In the genomic region with DNA sequence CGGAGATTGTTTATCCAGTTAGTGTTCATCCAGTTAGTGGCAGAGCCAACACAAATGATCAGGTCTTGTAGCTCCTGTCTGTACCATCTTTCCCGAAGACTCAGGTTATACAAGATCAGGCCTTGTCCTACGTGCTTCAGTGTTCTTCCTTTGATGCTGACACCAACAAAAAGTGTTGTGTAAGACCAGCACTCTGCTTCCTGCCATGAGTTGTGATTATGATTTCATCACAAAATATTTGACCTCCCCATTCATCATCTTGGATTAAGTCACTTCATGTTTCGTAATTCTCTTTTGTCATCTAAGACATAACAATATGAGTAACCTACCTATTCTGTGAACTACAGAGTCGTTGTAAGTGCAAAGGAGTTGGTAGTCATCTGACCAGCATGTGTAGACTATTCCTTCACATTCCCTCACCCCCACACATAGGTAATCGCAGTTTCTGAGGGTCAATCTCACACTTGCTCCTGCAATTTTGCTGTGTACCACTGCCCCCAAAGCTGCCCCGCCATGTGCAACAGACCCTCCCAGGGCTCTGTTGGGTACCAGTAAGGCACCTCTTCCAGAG, we compare ENCODE assay signal across 10 cellular contexts.
A peak's percentile ranks its signal among the peaks of the same experiment; 100 is the strongest.
DNase-seq lines count a peak whose midpoint lies in the region; ATAC-seq and TF ChIP-seq lines count a peak whose summit lies in the region.
"Had no signal": no experiment of that assay in that cellular context is flagged by ENCODE, and none has a peak within 500 bp of the region (broad histone marks: within the 10 kb centered on the region; RNA-seq: fewer than 3 reads in every experiment).

No MANE protein-coding gene starts in this region.

- POLR2A ChIA-PET in HEK293T (lab: Yijun Ruan, JAX) = no interaction called here

- DNase-seq in HEK293T (ENCODE audit: extremely low spot score) (peak; percentile 3), SIG-M5 (lab: John Stamatoyannopoulos, UW) (peak; percentile 16), fibroblast of mammary gland (ENCODE audit: low read depth) (peak; percentile 99), iPS-NIHi11 (ENCODE audit: low spot score) (no peak), NCI-H128 (lab: John Stamatoyannopoulos, UW; ENCODE audit: unreplicated experiment) (no peak)
- DNase-seq in stimulated activated naive CD4-positive, alpha-beta T cell (lab: John Stamatoyannopoulos, UW) = no peak
- DNase-seq: activated CD8-positive, alpha-beta T cell treated with anti-CD3 and anti-CD28 coated beads, Interleukin-2, amount 10 ng/mL, durations not matched to agents 7 days and 5 days; nephron progenitor cell had no signal

- peaks cover 0 to 9% (median 6%) of the 10 kb centered on the region in 5 donors for H3K4me1 ChIP-seq in subcutaneous abdominal adipose tissue (ENCODE audit: control insufficient read depth in 5 of 5, insufficient read depth in 5 of 5, low read length in 5 of 5)

- CTCF ChIA-PET in HEK293T (lab: Yijun Ruan, JAX) = no interaction called here

- peak overlapping the region; percentile 38 for H3K27ac ChIP-seq in subcutaneous abdominal adipose tissue (ENCODE audit: low read depth, low read length)

- H3K36me3 ChIP-seq in subcutaneous abdominal adipose tissue (ENCODE audit: control insufficient read depth in 5 of 5, insufficient read depth in 5 of 5, low read length in 5 of 5) = no peaks in the 10 kb centered on the region

- ATAC-seq in HG02840 (IDR thresholded peaks at IDR 0.05; ENCODE audit: low FRiP score, unreplicated experiment) = no peak
- ATAC-seq: activated CD8-positive, alpha-beta T cell treated with anti-CD3 and anti-CD28 coated beads, Interleukin-2, amount 10 ng/mL, durations not matched to agents 7 days and 5 days had no signal

- TF ChIP-seq CTCF in fibroblast of mammary gland (conservative IDR thresholded peaks at IDR 0.05; ENCODE audit: control insufficient read depth, insufficient read depth, low read depth, low read length) = no peak

- H3K9ac ChIP-seq in subcutaneous abdominal adipose tissue (ENCODE audit: low read length in 5 of 5) = no peak overlapping the region

- H3K4me3 ChIP-seq in fibroblast of mammary gland (ENCODE audit: control insufficient read depth, low read depth, low read length) (no peak overlapping the region), subcutaneous abdominal adipose tissue (ENCODE audit: low read depth in 1 of 5, low read length in 5 of 5) (no peak overlapping the region)

- H3K27me3 ChIP-seq in subcutaneous abdominal adipose tissue (ENCODE audit: control insufficient read depth in 5 of 5, insufficient read depth in 4 of 5, low read length in 5 of 5) = no peaks in the 10 kb centered on the region

- peaks cover 0 to 7% (median 5%) of the 10 kb centered on the region in 5 donors for H3K9me3 ChIP-seq in subcutaneous abdominal adipose tissue (ENCODE audit: control insufficient read depth in 5 of 5, low read length in 5 of 5)

TF ChIP-seq in HEK293T, 16 proteins besides CTCF, POLR2A, EP300 and RAD21:
- TF ChIP-seq TARDBP (IDR thresholded peaks at IDR 0.05) (no peak), ZNF384 (IDR thresholded peaks at IDR 0.05) (no peak), NFRKB (IDR thresholded peaks at IDR 0.05) (no peak), FOXA1 (IDR thresholded peaks at IDR 0.05) (no peak), SUZ12 (IDR thresholded peaks at IDR 0.05) (no peak), SP1 (IDR thresholded peaks at IDR 0.05) (no peak), ARNT (IDR thresholded peaks at IDR 0.05) (no peak), FOXM1 (IDR thresholded peaks at IDR 0.05; ENCODE audit: borderline replicate concordance) (no peak), CTBP1 (IDR thresholded peaks at IDR 0.05; ENCODE audit: borderline replicate concordance) (no peak)
- TF ChIP-seq, protein P1, sequence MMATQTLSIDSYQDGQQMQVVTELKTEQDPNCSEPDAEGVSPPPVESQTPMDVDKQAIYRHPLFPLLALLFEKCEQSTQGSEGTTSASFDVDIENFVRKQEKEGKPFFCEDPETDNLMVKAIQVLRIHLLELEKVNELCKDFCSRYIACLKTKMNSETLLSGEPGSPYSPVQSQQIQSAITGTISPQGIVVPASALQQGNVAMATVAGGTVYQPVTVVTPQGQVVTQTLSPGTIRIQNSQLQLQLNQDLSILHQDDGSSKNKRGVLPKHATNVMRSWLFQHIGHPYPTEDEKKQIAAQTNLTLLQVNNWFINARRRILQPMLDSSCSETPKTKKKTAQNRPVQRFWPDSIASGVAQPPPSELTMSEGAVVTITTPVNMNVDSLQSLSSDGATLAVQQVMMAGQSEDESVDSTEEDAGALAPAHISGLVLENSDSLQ (IDR thresholded peaks at IDR 0.05) = no peak

Comparison
In these comparisons a context has a peak if more than half of its experiments do, and no peak if none do; other contexts are left out.
1. DNase-seq: peak in HEK293T (single experiment), SIG-M5 (single experiment) and fibroblast of mammary gland (single experiment); none in stimulated activated naive CD4-positive, alpha-beta T cell (0 of 6), iPS-NIHi11 (single experiment) and NCI-H128 (single experiment).